In genomic region chr21:36129219-36129618, GRCh38 we compare ENCODE assay signal across 11 cellular contexts. TPM values are rescaled to one million over a fixed set of nuclear protein-coding genes. Genes with fewer than 3 reads are reported as not detected.
DNase-seq lines count a peak whose midpoint lies in the region; ATAC-seq, FAIRE-seq and TF ChIP-seq lines count a peak whose summit lies in the region.
"Had no signal": no experiment of that assay in that cellular context is flagged by ENCODE, and none has a peak within 500 bp of the region (broad histone marks: within the 10 kb centered on the region; RNA-seq: fewer than 3 reads in every experiment).

No MANE protein-coding gene starts in this region.

- peaks cover 6% of the 10 kb centered on the region for H3K36me3 Mint-ChIP-seq in stimulated activated memory B cell treated with anti-CD40 and anti-IgM and Interleukin-4, amounts not matched to agents 10 μg/mL and 1 μg/mL and 100 μg/mL, for 72 hours

- H3K36me3 ChIP-seq in OCI-LY3 (replicated peaks; ENCODE audit: low read depth, low read length) = no peaks in the 10 kb centered on the region
- no peaks in the 10 kb centered on the region for H3K36me3 ChIP-seq in H1 (ENCODE audit: control insufficient read depth in 2 of 4, insufficient read depth in 4 of 4, low read length in 3 of 4)
- H3K36me3 ChIP-seq: BE2C had no signal

- no peak for TF ChIP-seq POLR2A in H1 (IDR thresholded peaks at IDR 0.05; ENCODE audit: control extremely low read depth in 1 of 2, low read depth in 2 of 2, low read length in 2 of 2)

- FAIRE-seq in H1 (lab: Jason Lieb, UNC) = no peak
- FAIRE-seq: small intestine had no signal

- H3K27me3 Mint-ChIP-seq in stimulated activated memory B cell treated with anti-CD40 and anti-IgM and Interleukin-4, amounts not matched to agents 10 μg/mL and 1 μg/mL and 100 μg/mL, for 72 hours = no peaks in the 10 kb centered on the region

- no peak overlapping the region for H2BK15ac ChIP-seq in H1 (ENCODE audit: low read length)

- no peak overlapping the region for H3K4me3 ChIP-seq in OCI-LY3 (ENCODE audit: low read length)
- H3K4me3 ChIP-seq in H1 (ENCODE audit: extremely low read depth in 1 of 4, insufficient read depth in 2 of 4, low read depth in 3 of 4, low read length in 4 of 4) = no peak overlapping the region

- peak overlapping the region; percentile 90 for H3K27ac Mint-ChIP-seq in stimulated activated memory B cell treated with anti-CD40 and anti-IgM and Interleukin-4, amounts not matched to agents 10 μg/mL and 1 μg/mL and 100 μg/mL, for 72 hours

- H3K23me2 ChIP-seq in H1 (ENCODE audit: low read depth, low read length) = no peaks in the 10 kb centered on the region; the same call in 1 of the 2 replicates

- no peaks in the 10 kb centered on the region for H3K79me2 ChIP-seq in OCI-LY3 (ENCODE audit: low read length)
- no peaks in the 10 kb centered on the region for H3K79me2 ChIP-seq in H1 (ENCODE audit: control insufficient read depth in 1 of 2, insufficient read depth in 2 of 2, low read length in 2 of 2)

- no peak overlapping the region for H3K23ac ChIP-seq in H1 (ENCODE audit: insufficient read length)

- H3K79me1 ChIP-seq in H1 (ENCODE audit: low read depth, low read length) = no peaks in the 10 kb centered on the region

- TF ChIP-seq RAD21 in H1 (IDR thresholded peaks at IDR 0.05 in 1 of 2, conservative IDR thresholded peaks at IDR 0.05 in 1 of 2; ENCODE audit: low read depth in 2 of 2, low read length in 2 of 2) = no peak

- no peak overlapping the region for H2BK120ac ChIP-seq in H1 (replicated peaks; ENCODE audit: low read depth, low read length)

- CTCF ChIA-PET in H1 (lab: Charles Lee; ENCODE audit: partially characterized antibody) = interaction anchor here (0.6 to 1.0 kb wide), 2 partner anchors 24 to 1120 kb away, joined by 3 to 4 read pairs; no protein-coding TSS in a partner anchor

- no peak overlapping the region for H4K5ac ChIP-seq in H1 (ENCODE audit: insufficient read length, low read depth, low read length)

- H3K27me3 ChIP-seq in OCI-LY3 (ENCODE audit: low read depth, low read length) (no peaks in the 10 kb centered on the region), H1 (replicated peaks in 1 of 4; ENCODE audit: control insufficient read depth in 3 of 4, extremely low read depth in 1 of 4, insufficient read depth in 3 of 4, low read length in 3 of 4) (peaks cover 2 to 17% (median 4%) of the 10 kb centered on the region in 4 experiments)

- peak overlapping the region; percentile 56 for H3K4me3 Mint-ChIP-seq in stimulated activated memory B cell treated with anti-CD40 and anti-IgM and Interleukin-4, amounts not matched to agents 10 μg/mL and 1 μg/mL and 100 μg/mL, for 72 hours

- peaks cover 43% of the 10 kb centered on the region for H3K4me1 Mint-ChIP-seq in stimulated activated memory B cell treated with anti-CD40 and anti-IgM and Interleukin-4, amounts not matched to agents 10 μg/mL and 1 μg/mL and 100 μg/mL, for 72 hours

- H4K91ac ChIP-seq in H1 (replicated peaks; ENCODE audit: insufficient read length, low read length) = no peak overlapping the region

- H2AK5ac ChIP-seq in H1 (ENCODE audit: low read depth, low read length) = no peak overlapping the region; the same call in 1 of the 2 replicates

- TF ChIP-seq CTCF in OCI-LY3 (IDR thresholded peaks at IDR 0.05; ENCODE audit: low read depth, low read length) (no peak), H1 (IDR thresholded peaks at IDR 0.05; ENCODE audit: control extremely low read depth in 1 of 3, insufficient read depth in 1 of 3, low read depth in 1 of 3, low read length in 3 of 3) (no peak)

- H2AFZ ChIP-seq in OCI-LY3 (ENCODE audit: low read depth, low read length) = peak overlapping the region; percentile 39; the same call in 1 of the 2 replicates
- no peak overlapping the region for H2AFZ ChIP-seq in H1 (ENCODE audit: low read length)

- H3K9me3 ChIP-seq in OCI-LY3 (ENCODE audit: insufficient read depth, low read length) (no peaks in the 10 kb centered on the region), H1 (ENCODE audit: insufficient read depth in 2 of 2, low read depth in 1 of 2, low read length in 1 of 2) (no peaks in the 10 kb centered on the region)
- H3K9me3 ChIP-seq: BE2C had no signal

- H3K4me2 ChIP-seq in OCI-LY3 (ENCODE audit: low read length) = no peak overlapping the region
- H3K4me2 ChIP-seq in H1 (ENCODE audit: insufficient read depth in 1 of 2, low read depth in 2 of 2, low read length in 2 of 2) = no peak overlapping the region

- no peak overlapping the region for H3K4ac ChIP-seq in H1 (replicated peaks; ENCODE audit: insufficient read length, low read depth, low read length)

- peak overlapping the region; percentile 94; the same call in 1 of the 2 replicates for H2BK20ac ChIP-seq in H1 (ENCODE audit: low read length)

- WGBS in H1 (ENCODE audit: extremely low coverage in 1 of 2, insufficient coverage in 1 of 2, insufficient read length in 1 of 2, insufficient replicate concordance in 2 of 2, low coverage in 1 of 2, low lambda C conversion rate in 2 of 2, missing lambda C conversion rate in 1 of 2), 2 experiments = 90% methylated on average over 2 of the region's 2 CpGs; no CpG with 5 or more reads in 1 of the 2 experiments

- H3K18ac ChIP-seq in H1 (ENCODE audit: extremely low read depth, low read length) = no peak overlapping the region

- H2BK12ac ChIP-seq in H1 (ENCODE audit: low read depth, low read length) = no peak overlapping the region

- H3K4me1 ChIP-seq in OCI-LY3 (ENCODE audit: low read length) (peaks cover 14% of the 10 kb centered on the region), H1 (replicated peaks in 1 of 4; ENCODE audit: control insufficient read depth in 3 of 4, insufficient read depth in 4 of 4, low read length in 3 of 4) (peaks cover 0 to 5% (median 1%) of the 10 kb centered on the region in 4 experiments; a peak in 4 of 7 replicates)
- H3K4me1 ChIP-seq: BE2C had no signal

- POLR2A ChIA-PET in H1 (lab: Charles Lee; ENCODE audit: partially characterized antibody) = no interaction called here

- no peak for ATAC-seq in stimulated activated memory B cell treated with anti-CD40 and anti-IgM and Interleukin-4, amounts not matched to agents 10 μg/mL and 1 μg/mL and 100 μg/mL, for 72 hours
- ATAC-seq in HG03135 (IDR thresholded peaks at IDR 0.05; ENCODE audit: unreplicated experiment) (no peak), GM18502 (IDR thresholded peaks at IDR 0.05; ENCODE audit: poor library complexity, unreplicated experiment) (no peak)

- H3K9ac ChIP-seq in OCI-LY3 (ENCODE audit: low read length) = no peak overlapping the region
- H3K9ac ChIP-seq in H1 (replicated peaks in 1 of 4; ENCODE audit: extremely low read depth in 1 of 4, low read depth in 3 of 4, low read length in 3 of 4) = no peak overlapping the region

- H2BK5ac ChIP-seq in H1 (ENCODE audit: low read depth, low read length) = no peak overlapping the region

- no peak overlapping the region for H3K56ac ChIP-seq in H1 (replicated peaks; ENCODE audit: insufficient read length, low read depth, low read length)

- no peak overlapping the region for H3K14ac ChIP-seq in H1 (ENCODE audit: insufficient read length)

- DNase-seq in activated effector memory CD4-positive, alpha-beta T cell treated with anti-CD3 and anti-CD28 coated beads, Interleukin-2, amount 50 U/mL, for 16 hours = peak; percentile 8
- no peak for DNase-seq in activated effector memory CD4-positive, alpha-beta T cell treated with Interleukin-2 at 50 U/mL for 16 hours
- no peak for DNase-seq in H1 (ENCODE audit: low read depth in 1 of 2, low spot score in 2 of 2)
- DNase-seq in NCI-H510A (lab: John Stamatoyannopoulos, UW) = no peak
- DNase-seq: BE2C, NCI-H1694, small intestine had no signal

- H4K20me1 ChIP-seq in OCI-LY3 (ENCODE audit: insufficient read depth, low read length) (no peaks in the 10 kb centered on the region), H1 (replicated peaks in 1 of 2; ENCODE audit: control insufficient read depth in 1 of 2, insufficient read depth in 2 of 2, low read length in 2 of 2) (peaks cover 0 to 2% of the 10 kb centered on the region in 2 experiments)

- H3K9me3 Mint-ChIP-seq in stimulated activated memory B cell treated with anti-CD40 and anti-IgM and Interleukin-4, amounts not matched to agents 10 μg/mL and 1 μg/mL and 100 μg/mL, for 72 hours = no peaks in the 10 kb centered on the region

- TF ChIP-seq EP300 in H1 (IDR thresholded peaks at IDR 0.05; ENCODE audit: borderline replicate concordance in 1 of 2, low read depth in 2 of 2, low read length in 2 of 2) = no peak

- H4K8ac ChIP-seq in H1 (ENCODE audit: extremely low read depth, insufficient read depth, low read length) = no peak overlapping the region

- H3K27ac ChIP-seq in OCI-LY3 (ENCODE audit: low read length) (no peak overlapping the region), H1 (ENCODE audit: low read depth, low read length) (no peak overlapping the region)

RNA-seq across cellular contexts. Expression of gene CBR3, which starts 5.7 kb away (rescaled TPM):
- 4.3 TPM in 2 replicates for total RNA-seq in H1 (2021; fragmentation: NEBNext Ultra II Directional; extraction: Animal tissue kit (Norgen Biotek cat#: 25700))
- 1.2 and 1.5 TPM in 2 replicates for polyA plus RNA-seq in H1 (2011; rRNA removed)
- 1.5 TPM for polyA plus RNA-seq in H1 (2011; cell fraction: cytosol; rRNA removed)
- polyA plus RNA-seq in H1 (2011; cell fraction: nucleus; rRNA removed) = 1.0 TPM
- 1.7 to 2.4 TPM (median 1.9 TPM) in 4 replicates for polyA plus RNA-seq in H1 (2012, experiment 1 of 2)
- polyA plus RNA-seq in H1 (2012, experiment 2 of 2) = 1.7 TPM
- polyA plus RNA-seq in H1 (2013, experiment 1 of 2) = 8.8 TPM
- polyA plus RNA-seq in H1 (2013, experiment 2 of 2) = 8.4 TPM
- polyA minus RNA-seq in H1 (2011; rRNA and poly(A)+ RNA removed) = 0.15 TPM in 1 of 2 replicates, not detected in the other
- not detected for polyA minus RNA-seq in H1 (2011; cell fraction: cytosol; rRNA and poly(A)+ RNA removed)
- 0.70 TPM for polyA minus RNA-seq in H1 (2011; cell fraction: nucleus; rRNA and poly(A)+ RNA removed)

RNA-seq across cellular contexts. Expression of gene DOP1B, which starts 27.4 kb away (rescaled TPM):
- total RNA-seq in H1 (2021; fragmentation: NEBNext Ultra II Directional; extraction: Animal tissue kit (Norgen Biotek cat#: 25700)) = 9.9 and 10.6 TPM in 2 replicates
- polyA plus RNA-seq in H1 (2011; rRNA removed) = 2.8 and 4.1 TPM in 2 replicates
- polyA plus RNA-seq in H1 (2011; cell fraction: cytosol; rRNA removed) = 3.5 TPM
- 5.0 TPM for polyA plus RNA-seq in H1 (2011; cell fraction: nucleus; rRNA removed)
- 2.8 to 8.3 TPM (median 4.5 TPM) in 4 replicates for polyA plus RNA-seq in H1 (2012, experiment 1 of 2)
- polyA plus RNA-seq in H1 (2012, experiment 2 of 2) = 1.6 TPM
- polyA plus RNA-seq in H1 (2013, experiment 1 of 2) = 3.4 TPM
- 2.8 TPM for polyA plus RNA-seq in H1 (2013, experiment 2 of 2)
- 7.5 and 8.2 TPM in 2 replicates for polyA minus RNA-seq in H1 (2011; rRNA and poly(A)+ RNA removed)
- polyA minus RNA-seq in H1 (2011; cell fraction: cytosol; rRNA and poly(A)+ RNA removed) = 8.1 TPM
- 6.9 TPM for polyA minus RNA-seq in H1 (2011; cell fraction: nucleus; rRNA and poly(A)+ RNA removed)

RNA-seq across cellular contexts. Expression of gene CBR1, which starts 59.4 kb away (rescaled TPM):
- total RNA-seq in H1 (2021; fragmentation: NEBNext Ultra II Directional; extraction: Animal tissue kit (Norgen Biotek cat#: 25700)) = 1.8 and 2.3 TPM in 2 replicates
- 207 and 234 TPM in 2 replicates for polyA plus RNA-seq in H1 (2011; rRNA removed)
- polyA plus RNA-seq in H1 (2011; cell fraction: cytosol; rRNA removed) = 156 TPM
- 119 TPM for polyA plus RNA-seq in H1 (2011; cell fraction: nucleus; rRNA removed)
- polyA plus RNA-seq in H1 (2012, experiment 1 of 2) = 81.4 to 99.0 TPM (median 90.3 TPM) in 4 replicates
- polyA plus RNA-seq in H1 (2012, experiment 2 of 2) = 91.1 TPM
- polyA plus RNA-seq in H1 (2013, experiment 1 of 2) = 59.7 TPM
- polyA plus RNA-seq in H1 (2013, experiment 2 of 2) = 59.1 TPM
- polyA minus RNA-seq in H1 (2011; rRNA and poly(A)+ RNA removed) = 22.3 and 26.0 TPM in 2 replicates
- polyA minus RNA-seq in H1 (2011; cell fraction: cytosol; rRNA and poly(A)+ RNA removed) = 56.2 TPM
- polyA minus RNA-seq in H1 (2011; cell fraction: nucleus; rRNA and poly(A)+ RNA removed) = 38.7 TPM
